In the genomic region with DNA sequence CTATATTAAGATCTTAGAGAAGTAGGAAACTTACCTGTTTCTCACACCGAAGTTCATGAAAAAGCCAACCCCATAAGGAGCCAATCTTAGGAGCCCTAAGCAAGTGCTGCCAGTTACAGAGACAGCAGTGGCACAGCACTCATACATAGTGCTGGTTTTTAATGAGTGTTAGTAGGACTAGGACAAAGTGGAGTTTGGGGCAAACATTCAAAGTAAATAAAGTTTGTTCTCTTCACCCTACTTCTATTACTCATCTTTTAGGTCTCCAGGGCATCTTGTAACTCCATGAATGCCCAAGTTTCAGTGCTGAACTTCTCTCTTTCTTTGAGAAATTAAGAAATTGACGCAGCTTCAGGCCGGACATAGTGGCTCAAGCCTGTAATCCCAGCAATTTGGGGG, we compare ENCODE assay signal across 1 cellular context.
TF ChIP-seq lines count a peak whose summit lies in the region.

No MANE protein-coding gene starts in this region.

TF ChIP-seq in HepG2, 621 proteins besides CTCF, POLR2A, EP300 and RAD21 (continued from another document):
- TF ChIP-seq, protein P1, sequence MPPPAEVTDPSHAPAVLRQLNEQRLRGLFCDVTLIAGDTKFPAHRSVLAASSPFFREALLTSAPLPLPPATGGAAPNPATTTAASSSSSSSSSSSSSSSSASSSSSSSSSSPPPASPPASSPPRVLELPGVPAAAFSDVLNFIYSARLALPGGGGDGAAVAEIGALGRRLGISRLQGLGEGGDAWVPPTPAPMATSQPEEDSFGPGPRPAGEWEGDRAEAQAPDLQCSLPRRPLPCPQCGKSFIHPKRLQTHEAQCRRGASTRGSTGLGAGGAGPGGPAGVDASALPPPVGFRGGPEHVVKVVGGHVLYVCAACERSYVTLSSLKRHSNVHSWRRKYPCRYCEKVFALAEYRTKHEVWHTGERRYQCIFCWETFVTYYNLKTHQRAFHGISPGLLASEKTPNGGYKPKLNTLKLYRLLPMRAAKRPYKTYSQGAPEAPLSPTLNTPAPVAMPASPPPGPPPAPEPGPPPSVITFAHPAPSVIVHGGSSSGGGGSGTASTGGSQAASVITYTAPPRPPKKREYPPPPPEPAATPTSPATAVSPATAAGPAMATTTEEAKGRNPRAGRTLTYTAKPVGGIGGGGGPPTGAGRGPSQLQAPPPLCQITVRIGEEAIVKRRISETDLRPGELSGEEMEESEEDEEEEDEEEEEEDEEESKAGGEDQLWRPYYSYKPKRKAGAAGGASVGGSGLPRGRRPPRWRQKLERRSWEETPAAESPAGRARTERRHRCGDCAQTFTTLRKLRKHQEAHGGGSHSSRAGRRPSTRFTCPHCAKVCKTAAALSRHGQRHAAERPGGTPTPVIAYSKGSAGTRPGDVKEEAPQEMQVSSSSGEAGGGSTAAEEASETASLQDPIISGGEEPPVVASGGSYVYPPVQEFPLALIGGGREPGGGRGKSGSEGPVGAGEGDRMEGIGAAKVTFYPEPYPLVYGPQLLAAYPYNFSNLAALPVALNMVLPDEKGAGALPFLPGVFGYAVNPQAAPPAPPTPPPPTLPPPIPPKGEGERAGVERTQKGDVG (CRISPR knock-in tag; IDR thresholded peaks at IDR 0.05; ENCODE audit: borderline replicate concordance) = no peak
- TF ChIP-seq CCDC6 (CRISPR knock-in tag; IDR thresholded peaks at IDR 0.05) (no peak), PHF20 (CRISPR knock-in tag; IDR thresholded peaks at IDR 0.05) (no peak), MED1 (CRISPR knock-in tag; IDR thresholded peaks at IDR 0.05) (no peak), ZNF720 (CRISPR knock-in tag; IDR thresholded peaks at IDR 0.05) (no peak), AGO2 (optimal IDR thresholded peaks at IDR 0.05; ENCODE audit: low read depth, low read length) (no peak), ZNF296 (CRISPR knock-in tag; conservative IDR thresholded peaks at IDR 0.05) (no peak)
- TF ChIP-seq, protein P2, sequence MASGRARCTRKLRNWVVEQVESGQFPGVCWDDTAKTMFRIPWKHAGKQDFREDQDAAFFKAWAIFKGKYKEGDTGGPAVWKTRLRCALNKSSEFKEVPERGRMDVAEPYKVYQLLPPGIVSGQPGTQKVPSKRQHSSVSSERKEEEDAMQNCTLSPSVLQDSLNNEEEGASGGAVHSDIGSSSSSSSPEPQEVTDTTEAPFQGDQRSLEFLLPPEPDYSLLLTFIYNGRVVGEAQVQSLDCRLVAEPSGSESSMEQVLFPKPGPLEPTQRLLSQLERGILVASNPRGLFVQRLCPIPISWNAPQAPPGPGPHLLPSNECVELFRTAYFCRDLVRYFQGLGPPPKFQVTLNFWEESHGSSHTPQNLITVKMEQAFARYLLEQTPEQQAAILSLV (CRISPR knock-in tag; IDR thresholded peaks at IDR 0.05; ENCODE audit: borderline replicate concordance) = no peak
TF ChIP-seq in HepG2: peak in this region for 0.
